25 cellular contexts compared by ENCODE assay signal in genomic region chr11:96761451-96761850, GRCh38.
A peak's percentile ranks its signal among the peaks of the same experiment; 100 is the strongest.
DNase-seq lines count a peak whose midpoint lies in the region; ATAC-seq, FAIRE-seq and TF ChIP-seq lines count a peak whose summit lies in the region.
"Had no signal": no experiment of that assay in that cellular context is flagged by ENCODE, and none has a peak within 500 bp of the region (broad histone marks: within the 10 kb centered on the region; RNA-seq: fewer than 3 reads in every experiment).

No MANE protein-coding gene starts in this region.

- FAIRE-seq in bronchial epithelial cell (lab: Jason Lieb, UNC) = no peak
- FAIRE-seq: A549, D721Med, GM12878, GM19239, H1 had no signal

- DNase-seq in HPDE6-E6E7 (ENCODE audit: extremely low spot score) (peak; percentile 17), bronchial epithelial cell (ENCODE audit: low read depth) (peak; percentile 65), foreskin keratinocyte (peak; percentile 79 to 87), NAMALWA (ENCODE audit: low spot score) (no peak), HT-29 (ENCODE audit: low spot score) (no peak), T-helper 2 cell (no peak)
- DNase-seq: 8988T; ACHN; AML-193; BE2C; CD4-positive, alpha-beta T cell; CD8-positive, alpha-beta memory T cell; DMS 273 treated with DMSO at 0.1 percent for 48 hours; DMS79; EL; GDM1; GM23248; H7; HCEC 1CT had no signal

- TF ChIP-seq CTCF in bronchial epithelial cell (IDR thresholded peaks at IDR 0.05; ENCODE audit: insufficient read depth, low read length, severe bottlenecking) (no peak), foreskin keratinocyte (conservative IDR thresholded peaks at IDR 0.05) (no peak)

- peak; percentile 60 for ATAC-seq in foreskin keratinocyte
- ATAC-seq: A549, GM12878 had no signal

- no peaks in the 10 kb centered on the region for H3K27me3 ChIP-seq in bronchial epithelial cell (ENCODE audit: control insufficient read depth, insufficient read depth, low read length)
- no peaks in the 10 kb centered on the region for H3K27me3 ChIP-seq in foreskin keratinocyte
- H3K27me3 ChIP-seq: BE2C; BLaER1 treated with 17β-estradiol and CSF1 and Interleukin-3, amounts not matched to agents 10 nM and 100 nM had no signal

- peak overlapping the region; percentile 14 for H3K27ac ChIP-seq in foreskin keratinocyte
- H3K27ac ChIP-seq: A549; BLaER1 treated with 17β-estradiol and CSF1 and Interleukin-3, amounts not matched to agents 10 nM and 100 nM; GM23248 had no signal

- H3K4me1 ChIP-seq in foreskin keratinocyte = peaks cover 34% of the 10 kb centered on the region
- H3K4me1 ChIP-seq: A549; BLaER1 treated with 17β-estradiol and CSF1 and Interleukin-3, amounts not matched to agents 10 nM and 100 nM had no signal

- no peak overlapping the region for H3K4me3 ChIP-seq in bronchial epithelial cell (ENCODE audit: low read depth, low read length)
- H3K4me3 ChIP-seq: A549; BLaER1 treated with 17β-estradiol and CSF1 and Interleukin-3, amounts not matched to agents 10 nM and 100 nM; GM12878; GM23248 had no signal

- no peaks in the 10 kb centered on the region for H3K36me3 ChIP-seq in bronchial epithelial cell (ENCODE audit: control insufficient read depth, insufficient read depth, low read length)
- H3K36me3 ChIP-seq: BE2C; BLaER1 treated with 17β-estradiol and CSF1 and Interleukin-3, amounts not matched to agents 10 nM and 100 nM had no signal

Comparison
In these comparisons a context has a peak if more than half of its experiments do, and no peak if none do; other contexts are left out.
1. DNase-seq: peak in HPDE6-E6E7 (single experiment), bronchial epithelial cell (single experiment) and foreskin keratinocyte (2 of 2); none in NAMALWA (single experiment), HT-29 (single experiment) and T-helper 2 cell (0 of 5).